Comparison of ENCODE assay signal across 27 cellular contexts in genomic region chr19:49016067-49016839, GRCh38. TPM values are rescaled to one million over a fixed set of nuclear protein-coding genes. Genes with fewer than 3 reads are reported as not detected.
DNase-seq lines count a peak whose midpoint lies in the region; ATAC-seq and TF ChIP-seq lines count a peak whose summit lies in the region.
"Had no signal": no experiment of that assay in that cellular context is flagged by ENCODE, and none has a peak within 500 bp of the region (broad histone marks: within the 10 kb centered on the region; RNA-seq: fewer than 3 reads in every experiment).

No MANE protein-coding gene starts in this region.

- TF ChIP-seq CTCF in CD4-positive, alpha-beta T cell (IDR thresholded peaks at IDR 0.05): no peak
- TF ChIP-seq CTCF in colonic mucosa (IDR thresholded peaks at IDR 0.05): no peak

- DNase-seq in CD4-positive, alpha-beta T cell: no peak
- DNase-seq in H7: peak; percentile 39
- DNase-seq in islet precursor cell: peak; percentile 14
- DNase-seq in stimulated activated effector memory CD8-positive, alpha-beta T cell treated with anti-CD3 and anti-CD28 coated beads, Interleukin-12 subunit alpha, Interleukin-12 subunit beta, amount 100 ng/mL, for 72 hours (ENCODE audit: low spot score in 2 of 2): no peak
- DNase-seq in NCI-H1930 (lab: John Stamatoyannopoulos, UW): no peak
- DNase-seq in colonic mucosa: no peak
- DNase-seq in stimulated activated naive CD4-positive, alpha-beta T cell treated with Interleukin-2 at 50 U/mL for 16 hours (lab: John Stamatoyannopoulos, UW): no peak
- DNase-seq: AML-193; GOT3; NCI-H1092; NCI-H1436; NCI-H187 treated with DMSO at 0.1 percent for 48 hours; NCI-H2107; NCI-H446; NCI-H526; NCI-H82; NK-92 treated with Interleukin-12 subunit alpha and Interleukin-12 subunit beta, amount 100 ng/mL, for 24 hours; PC-3; SHP77 treated with DMSO at 0.1 percent for 48 hours; T-helper 1 cell had no signal

- H3K36me3 ChIP-seq in H7 (replicated peaks; ENCODE audit: control insufficient read depth, insufficient read depth, low read length) (peaks cover 21% of the 10 kb centered on the region), colonic mucosa (no peaks in the 10 kb centered on the region)

- H3K36me3 Mint-ChIP-seq in CD4-positive, alpha-beta T cell (ENCODE audit: low read depth): peaks cover 19% of the 10 kb centered on the region
- peaks cover 29% of the 10 kb centered on the region for H3K36me3 Mint-ChIP-seq in stimulated activated effector memory CD8-positive, alpha-beta T cell treated with anti-CD3 and anti-CD28 coated beads, Interleukin-12 subunit alpha, Interleukin-12 subunit beta, amount 100 ng/mL, for 72 hours

- intact Hi-C loops in CD4-positive, alpha-beta T cell (cut with DNase I, micrococcal nuclease): loop anchor here in 1 of 2 experiments (5.0 kb wide), 1 partner anchor 41 kb away; the partner anchor contains the start of gene CGB7
- intact Hi-C loops in colonic mucosa (cut with DNase I): no loop called here

- H3K27me3 ChIP-seq in CD4-positive, alpha-beta T cell (ENCODE audit: control insufficient read depth, insufficient read depth, low read length): no peaks in the 10 kb centered on the region
- H3K27me3 ChIP-seq in H7 (ENCODE audit: control insufficient read depth, insufficient read depth, low read length) (peaks cover 26% of the 10 kb centered on the region), colonic mucosa (peaks cover 4% of the 10 kb centered on the region)

- no peaks in the 10 kb centered on the region for H3K9me3 Mint-ChIP-seq in CD4-positive, alpha-beta T cell
- no peaks in the 10 kb centered on the region for H3K9me3 Mint-ChIP-seq in stimulated activated effector memory CD8-positive, alpha-beta T cell treated with anti-CD3 and anti-CD28 coated beads, Interleukin-12 subunit alpha, Interleukin-12 subunit beta, amount 100 ng/mL, for 72 hours
- H3K9me3 Mint-ChIP-seq: IgD-negative memory B cell had no signal

- no peak overlapping the region for H3K27ac ChIP-seq in CD4-positive, alpha-beta T cell (ENCODE audit: low read depth, low read length)
- no peak overlapping the region for H3K27ac ChIP-seq in colonic mucosa
- H3K27ac ChIP-seq: A549, C4-2B had no signal

- H3K27me3 Mint-ChIP-seq in CD4-positive, alpha-beta T cell: peaks cover 5% of the 10 kb centered on the region

- no peak for ATAC-seq in CD4-positive, alpha-beta T cell (ENCODE audit: poor library complexity)
- no peak for ATAC-seq in stimulated activated effector memory CD8-positive, alpha-beta T cell treated with anti-CD3 and anti-CD28 coated beads, Interleukin-12 subunit alpha, Interleukin-12 subunit beta, amount 100 ng/mL, for 72 hours
- ATAC-seq: A549, HCT116, PC-3 had no signal

- POLR2A ChIA-PET in CD4-positive, alpha-beta T cell (lab: Charles Lee): no interaction called here

- H3K27ac Mint-ChIP-seq in CD4-positive, alpha-beta T cell: no peak overlapping the region
- H3K27ac Mint-ChIP-seq in stimulated activated effector memory CD8-positive, alpha-beta T cell treated with anti-CD3 and anti-CD28 coated beads, Interleukin-12 subunit alpha, Interleukin-12 subunit beta, amount 100 ng/mL, for 72 hours: peak overlapping the region; percentile 43

- CTCF ChIA-PET in CD4-positive, alpha-beta T cell (lab: Charles Lee): no interaction called here

- no peak overlapping the region for H3K9ac ChIP-seq in colonic mucosa (ENCODE audit: low read depth in 2 of 2, low read length in 2 of 2)

- H3K4me3 Mint-ChIP-seq in CD4-positive, alpha-beta T cell: peak overlapping the region; percentile 82
- H3K4me3 Mint-ChIP-seq in stimulated activated effector memory CD8-positive, alpha-beta T cell treated with anti-CD3 and anti-CD28 coated beads, Interleukin-12 subunit alpha, Interleukin-12 subunit beta, amount 100 ng/mL, for 72 hours: no peak overlapping the region

- H3K4me1 ChIP-seq in colonic mucosa: peaks cover 7% of the 10 kb centered on the region

- H3K9me3 ChIP-seq in CD4-positive, alpha-beta T cell (ENCODE audit: control insufficient read depth, low read length): no peaks in the 10 kb centered on the region
- no peaks in the 10 kb centered on the region for H3K9me3 ChIP-seq in colonic mucosa
- H3K9me3 ChIP-seq: A549 had no signal

- peaks cover 24% of the 10 kb centered on the region for H3K4me1 Mint-ChIP-seq in CD4-positive, alpha-beta T cell (ENCODE audit: low read depth)
- H3K4me1 Mint-ChIP-seq in stimulated activated effector memory CD8-positive, alpha-beta T cell treated with anti-CD3 and anti-CD28 coated beads, Interleukin-12 subunit alpha, Interleukin-12 subunit beta, amount 100 ng/mL, for 72 hours: peaks cover 25% of the 10 kb centered on the region

- no peak overlapping the region for H3K4me3 ChIP-seq in H7 (ENCODE audit: insufficient read depth, low read depth, low read length)
- no peak overlapping the region for H3K4me3 ChIP-seq in colonic mucosa
- H3K4me3 ChIP-seq: A549 had no signal

RNA-seq across cellular contexts. Expression of gene LHB, which starts 0.6 kb away (rescaled TPM):
- not detected for total RNA-seq in CD4-positive, alpha-beta T cell
- total RNA-seq in H7 (2014; rRNA removed; shearing (Covaris generic)): not detected in 2 replicates
- total RNA-seq in colonic mucosa: not detected
- total RNA-seq: G401, PC-3, RPMI7951 had no signal

RNA-seq across cellular contexts. Expression of gene CGB3, which starts 7.9 kb away (rescaled TPM):
- total RNA-seq in CD4-positive, alpha-beta T cell: not detected
- not detected in 2 replicates for total RNA-seq in H7 (2014; rRNA removed; shearing (Covaris generic))
- not detected for total RNA-seq in colonic mucosa
- total RNA-seq: G401, PC-3, RPMI7951 had no signal

RNA-seq across cellular contexts. Expression of gene CGB2, which starts 15.4 kb away (rescaled TPM):
- total RNA-seq in CD4-positive, alpha-beta T cell: not detected
- 1.4 TPM in 1 of 2 replicates, not detected in the other for total RNA-seq in H7 (2014; rRNA removed; shearing (Covaris generic))
- not detected for total RNA-seq in colonic mucosa
- total RNA-seq: G401, PC-3, RPMI7951 had no signal

RNA-seq across cellular contexts. Expression of gene CGB1, which starts 20.4 kb away (rescaled TPM):
- not detected for total RNA-seq in CD4-positive, alpha-beta T cell
- total RNA-seq in H7 (2014; rRNA removed; shearing (Covaris generic)): not detected in 2 replicates
- not detected for total RNA-seq in colonic mucosa
- total RNA-seq: Daoy, G401, RPMI7951 had no signal

RNA-seq across cellular contexts. Expression of gene RUVBL2, which starts 22.6 kb away (rescaled TPM):
- 10 to 100 TPM; 10.7 to 12.3 TPM for total RNA-seq in CD4-positive, alpha-beta T cell
- total RNA-seq in H7 (2014; rRNA removed; shearing (Covaris generic)): 256 and 327 TPM in 2 replicates
- total RNA-seq in colonic mucosa: 100 to 1,000 TPM in 1 of 2 donors, 10 to 100 TPM in 1; 54.1 to 151 TPM

Comparison
In these comparisons a context has a peak if more than half of its experiments do, and no peak if none do; other contexts are left out.
1. DNase-seq: peak in H7 (single experiment) and islet precursor cell (single experiment); none in CD4-positive, alpha-beta T cell (0 of 10), stimulated activated effector memory CD8-positive, alpha-beta T cell treated with anti-CD3 and anti-CD28 coated beads, Interleukin-12 subunit alpha, Interleukin-12 subunit beta, amount 100 ng/mL, for 72 hours (0 of 2), NCI-H1930 (0 of 2), colonic mucosa (single experiment) and stimulated activated naive CD4-positive, alpha-beta T cell treated with Interleukin-2 at 50 U/mL for 16 hours (single experiment).